Comparison of ENCODE assay signal across 8 cellular contexts in genomic region chr2:28894470-28895188, GRCh38. TPM values are rescaled to one million over a fixed set of nuclear protein-coding genes. Genes with fewer than 3 reads are reported as not detected.
DNase-seq lines count a peak whose midpoint lies in the region; ATAC-seq and TF ChIP-seq lines count a peak whose summit lies in the region.

Gene WDR43 (plus strand): TSS chr2:28894667. CDS start chr2:28894699, 32 bp downstream.

- peaks cover 46% of the 10 kb centered on the region for H4K20me1 ChIP-seq in SK-N-SH (ENCODE audit: insufficient read depth)

- under 1% methylated on average over 25 of the region's 79 CpGs for WGBS in SK-N-SH (ENCODE audit: low lambda C conversion rate)

- H3K9me2 ChIP-seq in SK-N-SH = no peaks in the 10 kb centered on the region

- peak within 1 kb of the TSS; percentile 88 to 100 for H3K4me3 ChIP-seq in SK-N-SH (ENCODE audit: low read depth in 2 of 2, low read length in 1 of 2)

- POLR2A ChIA-PET in SK-N-SH (lab: Yijun Ruan, JAX) = interaction anchor here (0.5 to 1.2 kb wide), 11 partner anchors 10 to 1823 kb away, joined by 3 to 13 read pairs (median 3); partner anchors contain the start of genes OST4, TRMT61B and YPEL5

- no peaks in the 10 kb centered on the region for H3K27me3 ChIP-seq in SK-N-SH (ENCODE audit: insufficient read depth)

- TF ChIP-seq RAD21 in SK-N-SH (IDR thresholded peaks at IDR 0.05; ENCODE audit: low read length) = no peak; the same call in 1 of the 2 replicates

- H3K79me2 ChIP-seq in SK-N-SH (ENCODE audit: insufficient read depth) = peaks cover 52% of the 10 kb centered on the region

- H3F3A ChIP-seq in SK-N-SH (replicated peaks; ENCODE audit: insufficient read depth) = peaks cover 3% of the 10 kb centered on the region

- CTCF ChIA-PET in SK-N-SH (lab: Yijun Ruan, JAX) = interaction anchor here (0.7 to 3.3 kb wide), 6 partner anchors 12 to 1132 kb away, joined by 3 to 13 read pairs (median 3); no protein-coding TSS in a partner anchor

- H3K27ac ChIP-seq in SK-N-SH (ENCODE audit: low read depth in 2 of 2, low read length in 1 of 2) (peak within 1 kb of the TSS; percentile 63 to 88), temporal lobe (ENCODE audit: low read depth, low read length) (no peak within 1 kb of the TSS)

- H3K4me2 ChIP-seq in SK-N-SH = peak within 1 kb of the TSS; percentile 88

- TF ChIP-seq EP300 in SK-N-SH (IDR thresholded peaks at IDR 0.05; ENCODE audit: borderline replicate concordance in 1 of 2, low read depth in 1 of 2, low read length in 1 of 2) = peak in 1 of 2 experiments; percentile 67; a peak in 2 of 4 replicates

- peaks cover 20 to 32% of the 10 kb centered on the region in 2 experiments; a peak in 3 of 4 replicates for H3K4me1 ChIP-seq in SK-N-SH (ENCODE audit: control insufficient read depth in 1 of 2, insufficient read depth in 2 of 2, low read depth in 1 of 2, low read length in 1 of 2)

- peak within 1 kb of the TSS; percentile 96 for H2AFZ ChIP-seq in SK-N-SH (ENCODE audit: low read depth)

- ATAC-seq in HG02571 (IDR thresholded peaks at IDR 0.05; ENCODE audit: unreplicated experiment) = peak; percentile 91

- H3K9ac ChIP-seq in SK-N-SH = peak within 1 kb of the TSS; percentile 90

- H3K9me3 ChIP-seq in SK-N-SH = no peaks in the 10 kb centered on the region

- no peak for TF ChIP-seq CTCF in SK-N-SH (IDR thresholded peaks at IDR 0.05)

- H3K36me3 ChIP-seq in SK-N-SH (replicated peaks in 1 of 2; ENCODE audit: control insufficient read depth in 1 of 2, insufficient read depth in 2 of 2, low read length in 1 of 2) = peaks cover 0 to 5% of the 10 kb centered on the region in 2 experiments

- DNase-seq in GM04504 (ENCODE audit: low read depth) = peak; percentile 97
- DNase-seq in NCI-H1048 (lab: John Stamatoyannopoulos, UW) = peak; percentile 89
- DNase-seq in SK-N-SH = peak; percentile 99
- DNase-seq in activated naive CD4-positive, alpha-beta T cell treated with anti-CD3 and anti-CD28 coated beads, Interleukin-2, amount 50 U/mL, for 16 hours = peak; percentile 98
- peak; percentile 97 for DNase-seq in globus pallidus (ENCODE audit: low spot score)
- DNase-seq in occipital lobe (lab: John Stamatoyannopoulos, UW) = peak; percentile 95

TF ChIP-seq in SK-N-SH, 30 proteins besides CTCF, POLR2A, EP300 and RAD21 (continues in another document):
- TF ChIP-seq JUND (IDR thresholded peaks at IDR 0.05) (no peak), GATA2 (CRISPR knock-in tag; IDR thresholded peaks at IDR 0.05) (no peak), NFIC (IDR thresholded peaks at IDR 0.05; ENCODE audit: borderline replicate concordance) (no peak), FOSL2 (IDR thresholded peaks at IDR 0.05; ENCODE audit: borderline replicate concordance, low read depth) (no peak), MXI1 (IDR thresholded peaks at IDR 0.05; ENCODE audit: low read depth, low read length) (peak; percentile 100), EZH2phosphoT487 (IDR thresholded peaks at IDR 0.05; ENCODE audit: borderline replicate concordance, low read depth) (no peak), TEAD4 (IDR thresholded peaks at IDR 0.05; ENCODE audit: borderline replicate concordance, insufficient read depth) (no peak), RCOR1 (IDR thresholded peaks at IDR 0.05; ENCODE audit: low read length) (peak; percentile 45; the same call in 1 of the 2 replicates), FOXJ3 (CRISPR knock-in tag; IDR thresholded peaks at IDR 0.05) (no peak), CHD2 (IDR thresholded peaks at IDR 0.05; ENCODE audit: low read length, partially characterized antibody) (peak; percentile 88), USF2 (IDR thresholded peaks at IDR 0.05; ENCODE audit: borderline replicate concordance, low read depth, low read length) (no peak; the same call in 1 of the 2 replicates), MEF2A (IDR thresholded peaks at IDR 0.05; ENCODE audit: borderline replicate concordance, low read depth) (no peak), SMC3 (IDR thresholded peaks at IDR 0.05; ENCODE audit: low read depth, low read length) (no peak), MAX (IDR thresholded peaks at IDR 0.05; ENCODE audit: low read depth) (peak; percentile 98), YY1 (IDR thresholded peaks at IDR 0.05; ENCODE audit: low read depth) (peak; percentile 95), ELF1 (IDR thresholded peaks at IDR 0.05) (peak; percentile 83), TAF1 (IDR thresholded peaks at IDR 0.05; ENCODE audit: borderline replicate concordance, low read depth, low read length) (peak; percentile 97), RFX5 (IDR thresholded peaks at IDR 0.05; ENCODE audit: low read length) (peak; percentile 40; the same call in 1 of the 2 replicates), RXRA (IDR thresholded peaks at IDR 0.05; ENCODE audit: borderline replicate concordance, low read depth) (no peak), TCF12 (IDR thresholded peaks at IDR 0.05) (no peak), SIN3A (IDR thresholded peaks at IDR 0.05; ENCODE audit: borderline replicate concordance, low read depth, low read length) (peak; percentile 88; the same call in 1 of the 2 replicates), PBX3 (IDR thresholded peaks at IDR 0.05) (peak; percentile 41; the same call in 1 of the 2 replicates), USF1 (IDR thresholded peaks at IDR 0.05; ENCODE audit: borderline replicate concordance, low read depth) (peak; percentile 93), POLR2AphosphoS5 (IDR thresholded peaks at IDR 0.05; ENCODE audit: low read depth, low read length) (peak; percentile 79), FOXM1 (IDR thresholded peaks at IDR 0.05; ENCODE audit: low read depth) (no peak), IRF3 (IDR thresholded peaks at IDR 0.05; ENCODE audit: low read depth, low read length) (no peak), ZBTB33 (IDR thresholded peaks at IDR 0.05; ENCODE audit: borderline replicate concordance, low read depth) (no peak), GABPA (IDR thresholded peaks at IDR 0.05; ENCODE audit: low read depth) (peak; percentile 76), NRF1 (IDR thresholded peaks at IDR 0.05; ENCODE audit: low read depth, low read length) (peak; percentile 99)

RNA-seq across cellular contexts. Expression of gene WDR43, which starts in this region (rescaled TPM):
- polyA plus RNA-seq in SK-N-SH (2012; rRNA removed) = 35.1 and 48.5 TPM in 2 replicates
- polyA plus RNA-seq in SK-N-SH (2012; cell fraction: cytosol; rRNA removed) = 50.9 and 56.2 TPM in 2 replicates
- 18.7 and 46.9 TPM in 2 replicates for polyA plus RNA-seq in SK-N-SH (2012; cell fraction: nucleus; rRNA removed)
- total RNA-seq in occipital lobe (55.1 TPM), temporal lobe (32.2 TPM)
